In genomic region chr6:2576499-2576898, GRCh38 we compare ENCODE assay signal across 21 cellular contexts.
A peak's percentile ranks its signal among the peaks of the same experiment; 100 is the strongest.
DNase-seq lines count a peak whose midpoint lies in the region; ATAC-seq, FAIRE-seq and TF ChIP-seq lines count a peak whose summit lies in the region.
"Had no signal": no experiment of that assay in that cellular context is flagged by ENCODE, and none has a peak within 500 bp of the region (broad histone marks: within the 10 kb centered on the region; RNA-seq: fewer than 3 reads in every experiment).

No MANE protein-coding gene starts in this region.

- peak overlapping the region; percentile 98 for H3K27ac Mint-ChIP-seq in endothelial cell (ENCODE audit: unreplicated experiment)
- H3K27ac Mint-ChIP-seq: CD4-positive, alpha-beta memory T cell; HFFc6 had no signal

- H3K23ac ChIP-seq in neuronal stem cell (ENCODE audit: low read depth, low read length, poor library complexity) = no peak overlapping the region

- H3K4ac ChIP-seq in neuronal stem cell (ENCODE audit: low read length) = no peak overlapping the region

- H2BK120ac ChIP-seq in neuronal stem cell (ENCODE audit: low read depth, low read length) = no peak overlapping the region

- no peaks in the 10 kb centered on the region for H3K79me2 ChIP-seq in HepG2 (ENCODE audit: insufficient read depth, low read length)

- H2AK5ac ChIP-seq in neuronal stem cell (ENCODE audit: low read depth, low read length) = no peak overlapping the region

- H4K8ac ChIP-seq in neuronal stem cell (ENCODE audit: low read depth, low read length) = no peak overlapping the region

- peak overlapping the region; percentile 91 for H3K4me3 Mint-ChIP-seq in endothelial cell (ENCODE audit: unreplicated experiment)
- H3K4me3 Mint-ChIP-seq: CD4-positive, alpha-beta memory T cell; HFFc6 had no signal

- H3K9ac ChIP-seq in HepG2 (ENCODE audit: insufficient read depth, low read depth, low read length) (no peak overlapping the region), neuronal stem cell (ENCODE audit: low read depth, low read length, poor library complexity) (no peak overlapping the region)

- WGBS in HepG2 (ENCODE audit: low lambda C conversion rate) = 0% methylated on average over 3 of the region's 3 CpGs
- no CpG with 5 or more reads among the region's 3 CpGs for WGBS in neuronal stem cell (ENCODE audit: extremely low coverage in 2 of 2, insufficient read length in 2 of 2, insufficient replicate concordance in 1 of 2), 2 donors

- TF ChIP-seq CTCF in endothelial cell (IDR thresholded peaks at IDR 0.05; ENCODE audit: unreplicated experiment) (no peak), HepG2 (CRISPR knock-in tag; IDR thresholded peaks at IDR 0.05) (no peak)

- peak; percentile 75 for FAIRE-seq in HepG2 (lab: Jason Lieb, UNC)
- FAIRE-seq: A549, D721Med, GM12892, H1 had no signal

- H3K14ac ChIP-seq in neuronal stem cell (ENCODE audit: low read length) = no peak overlapping the region

- H3K79me1 ChIP-seq in neuronal stem cell (ENCODE audit: low read depth, low read length) = no peaks in the 10 kb centered on the region

- TF ChIP-seq EP300 in HepG2 (IDR thresholded peaks at IDR 0.05; ENCODE audit: low read depth in 2 of 2, low read length in 2 of 2) (peak in 1 of 2 experiments; percentile 30; a peak in 1 of 4 replicates), HepG2 (CRISPR knock-in tag; IDR thresholded peaks at IDR 0.05; ENCODE audit: borderline replicate concordance) (no peak)

- TF ChIP-seq RAD21 in HepG2 (CRISPR knock-in tag; IDR thresholded peaks at IDR 0.05) = no peak

- ATAC-seq in HepG2 = peak; percentile 93
- ATAC-seq: A549 had no signal

- H3K4me1 Mint-ChIP-seq in endothelial cell (ENCODE audit: unreplicated experiment) = peaks cover 50% of the 10 kb centered on the region
- H3K4me1 Mint-ChIP-seq: CD4-positive, alpha-beta memory T cell had no signal

- no peak overlapping the region for H2BK12ac ChIP-seq in neuronal stem cell (ENCODE audit: low read length)

- no peak for TF ChIP-seq POLR2A in HepG2 (IDR thresholded peaks at IDR 0.05; ENCODE audit: insufficient read depth in 1 of 2, low read depth in 2 of 2, low read length in 2 of 2)

- intact Hi-C loops in HepG2 (cut with micrococcal nuclease; ENCODE audit: unreplicated experiment) = no loop called here

- DNase-seq in endothelial cell (ENCODE audit: low spot score) (peak; percentile 50), HepG2 (ENCODE audit: low spot score) (peak; percentile 79), neuronal stem cell (ENCODE audit: low spot score) (no peak), glomerular visceral epithelial cell (ENCODE audit: extremely low spot score) (no peak), NCI-H2196 treated with DMSO at 0.1 percent for 48 hours (lab: John Stamatoyannopoulos, UW; ENCODE audit: unreplicated experiment) (no peak), NCI-H187 (lab: John Stamatoyannopoulos, UW) (no peak)
- no peak for DNase-seq in activated effector memory CD4-positive, alpha-beta T cell treated with anti-CD3 and anti-CD28 coated beads, Interleukin-2, amount 50 U/mL, for 16 hours
- DNase-seq: BE2C; CD4-positive, alpha-beta memory T cell; COR-L47; DMS153; DND-41; GDM1; HCEC 1CT; HFFc6 had no signal

- H4K20me1 ChIP-seq in HepG2 (ENCODE audit: insufficient read depth, low read length) = no peaks in the 10 kb centered on the region

- POLR2A ChIA-PET in HepG2 (lab: Yijun Ruan, JAX) = no interaction called here

- H3K4me1 ChIP-seq in HepG2 (ENCODE audit: insufficient read depth, low read length) (peaks cover 15% of the 10 kb centered on the region), neuronal stem cell (ENCODE audit: control insufficient read depth in 2 of 2, insufficient read depth in 1 of 2, low read depth in 1 of 2, low read length in 2 of 2) (peaks cover 0 to 2% of the 10 kb centered on the region in 2 donors)
- H3K4me1 ChIP-seq: A549, BE2C had no signal

- no TSS peak for BruUV-seq in HepG2 (replicated peaks; lab: Mats Ljungman, UMichigan)

- H3K27me3 ChIP-seq in HepG2 (ENCODE audit: control insufficient read depth in 1 of 2, insufficient read depth in 2 of 2, low read length in 2 of 2) (peaks cover 0 to 4% of the 10 kb centered on the region in 2 experiments; a peak in 2 of 5 replicates), neuronal stem cell (ENCODE audit: control insufficient read depth in 3 of 3, insufficient read depth in 3 of 3, low read depth in 1 of 3, low read length in 3 of 3) (no peaks in the 10 kb centered on the region)
- H3K27me3 ChIP-seq: BE2C had no signal

- H3K36me3 ChIP-seq in HepG2 (replicated peaks in 1 of 2; ENCODE audit: control insufficient read depth in 1 of 2, insufficient read depth in 2 of 2, low read length in 2 of 2) (no peaks in the 10 kb centered on the region), neuronal stem cell (replicated peaks in 1 of 2; ENCODE audit: control insufficient read depth in 2 of 2, insufficient read depth in 2 of 2, low read length in 2 of 2) (no peaks in the 10 kb centered on the region)
- H3K36me3 ChIP-seq: BE2C had no signal

- H3K18ac ChIP-seq in neuronal stem cell (ENCODE audit: low read length) = peak overlapping the region; percentile 80

- H3K9me3 Mint-ChIP-seq in endothelial cell (ENCODE audit: unreplicated experiment) = no peaks in the 10 kb centered on the region
- H3K9me3 Mint-ChIP-seq: HFFc6 had no signal

- in situ Hi-C loops in HepG2 (cut with HindIII; ENCODE audit: extremely low pct_ligation_motif_present, low pct_unique_long_range_greater_than_20kb) = no loop called here

- H3K9me3 ChIP-seq in HepG2 (ENCODE audit: low read length) = no peaks in the 10 kb centered on the region
- no peaks in the 10 kb centered on the region for H3K9me3 ChIP-seq in neuronal stem cell (replicated peaks in 1 of 2; ENCODE audit: control insufficient read depth in 2 of 2, insufficient read depth in 1 of 2, low read depth in 1 of 2, low read length in 2 of 2)
- H3K9me3 ChIP-seq: A549, BE2C had no signal

- H3K27me3 Mint-ChIP-seq in endothelial cell (ENCODE audit: unreplicated experiment) = peaks cover 7% of the 10 kb centered on the region

- H3K27ac ChIP-seq in HepG2 (ENCODE audit: extremely low read length, insufficient read depth, low read length) (no peak overlapping the region), neuronal stem cell (replicated peaks; ENCODE audit: low read length) (no peak overlapping the region)
- H3K27ac ChIP-seq: A549, C4-2B, HL-60 had no signal

- no peak overlapping the region for H2BK5ac ChIP-seq in neuronal stem cell (ENCODE audit: low read length)

- H2AFZ ChIP-seq in HepG2 (ENCODE audit: low read length) (no peak overlapping the region), neuronal stem cell (ENCODE audit: low read length) (no peak overlapping the region)

- CTCF ChIA-PET in HepG2 (lab: Yijun Ruan, JAX; ENCODE audit: low intra/inter-chr PET ratio, low total read pairs) = no interaction called here

- peaks cover 14% of the 10 kb centered on the region for H3K36me3 Mint-ChIP-seq in endothelial cell (ENCODE audit: low read depth, unreplicated experiment)
- H3K36me3 Mint-ChIP-seq: CD4-positive, alpha-beta memory T cell had no signal

- no peak overlapping the region for H2BK15ac ChIP-seq in neuronal stem cell (ENCODE audit: low read length)

- H3K4me3 ChIP-seq in HepG2 (replicated peaks in 1 of 3; ENCODE audit: insufficient read depth in 1 of 3, low read depth in 2 of 3, low read length in 3 of 3) (no peak overlapping the region), neuronal stem cell (ENCODE audit: low read length in 2 of 2) (no peak overlapping the region)
- H3K4me3 ChIP-seq: A549 had no signal

- peak overlapping the region; percentile 48 for H3K4me2 ChIP-seq in HepG2 (ENCODE audit: low read depth, low read length)
- H3K4me2 ChIP-seq in neuronal stem cell (ENCODE audit: insufficient read depth, low read length, poor library complexity, severe bottlenecking) = no peak overlapping the region
- H3K4me2 ChIP-seq: A549 had no signal

- H4K91ac ChIP-seq in neuronal stem cell (ENCODE audit: low read depth, low read length, poor library complexity) = no peak overlapping the region

TF ChIP-seq in HepG2, 621 proteins besides CTCF, POLR2A, EP300 and RAD21 (continues in another document):
- TF ChIP-seq ZNF124 (CRISPR knock-in tag; IDR thresholded peaks at IDR 0.05) = no peak
- no peak for TF ChIP-seq U2AF2 (IDR thresholded peaks at IDR 0.05; ENCODE audit: low read depth, low read length)
- TF ChIP-seq DNMT1 (CRISPR knock-in tag; IDR thresholded peaks at IDR 0.05) = no peak
- TF ChIP-seq ELF3 (CRISPR knock-in tag; IDR thresholded peaks at IDR 0.05) = peak; percentile 25; the same call in 1 of the 2 replicates
- TF ChIP-seq HINFP (CRISPR knock-in tag; IDR thresholded peaks at IDR 0.05; ENCODE audit: low read depth) = 0 out of 2 replicates have a peak, but pooled peaks have one; percentile 62
- TF ChIP-seq MXD4 (CRISPR knock-in tag; IDR thresholded peaks at IDR 0.05) = no peak
- TF ChIP-seq THRA (CRISPR knock-in tag; IDR thresholded peaks at IDR 0.05; ENCODE audit: borderline replicate concordance) = no peak
- TF ChIP-seq HNF4G (IDR thresholded peaks at IDR 0.05; ENCODE audit: borderline replicate concordance, low read depth, low read length) = peak; percentile 64; the same call in 1 of the 2 replicates
- no peak for TF ChIP-seq HNF4G (CRISPR knock-in tag; IDR thresholded peaks at IDR 0.05; ENCODE audit: borderline replicate concordance, low read depth)
- 0 out of 2 replicates have a peak, but pooled peaks have one; percentile 23 for TF ChIP-seq GATAD2A (CRISPR knock-in tag; IDR thresholded peaks at IDR 0.05)
- TF ChIP-seq ZMYM4 (CRISPR knock-in tag; IDR thresholded peaks at IDR 0.05) = peak; percentile 25; the same call in 1 of the 2 replicates

Comparison
In these comparisons a context has a peak if more than half of its experiments do, and no peak if none do; other contexts are left out.
1. DNase-seq: peak in endothelial cell (single experiment) and HepG2 (single experiment); none in neuronal stem cell (single experiment), glomerular visceral epithelial cell (single experiment), NCI-H2196 treated with DMSO at 0.1 percent for 48 hours (single experiment), activated effector memory CD4-positive, alpha-beta T cell treated with anti-CD3 and anti-CD28 coated beads, Interleukin-2, amount 50 U/mL, for 16 hours (single experiment) and NCI-H187 (0 of 2).